In genomic region chr17:30600062-30600829, GRCh38 we compare ENCODE assay signal across 9 cellular contexts.
A peak's percentile ranks its signal among the peaks of the same experiment; 100 is the strongest.
DNase-seq lines count a peak whose midpoint lies in the region; ATAC-seq, FAIRE-seq and TF ChIP-seq lines count a peak whose summit lies in the region.
"Had no signal": no experiment of that assay in that cellular context is flagged by ENCODE, and none has a peak within 500 bp of the region (broad histone marks: within the 10 kb centered on the region; RNA-seq: fewer than 3 reads in every experiment).

No MANE protein-coding gene starts in this region.

- peak overlapping the region; percentile 77 to 87 for H3K9ac ChIP-seq in kidney (ENCODE audit: low read length in 2 of 2)

- H3K9me3 ChIP-seq in kidney (ENCODE audit: control insufficient read depth in 1 of 2, low read length in 2 of 2): no peaks in the 10 kb centered on the region

- ATAC-seq in GM18858 (IDR thresholded peaks at IDR 0.05; ENCODE audit: unreplicated experiment) (peak; percentile 70), HG03060 (IDR thresholded peaks at IDR 0.05; ENCODE audit: low read depth, unreplicated experiment) (peak; percentile 57)

- peak; percentile 20 for TF ChIP-seq CTCF in kidney (IDR thresholded peaks at IDR 0.05; ENCODE audit: borderline replicate concordance, extremely low read depth, insufficient read depth)

- DNase-seq in AG08396 (ENCODE audit: low spot score): peak; percentile 92
- peak; percentile 73 for DNase-seq in NCI-H2171 (lab: John Stamatoyannopoulos, UW)
- DNase-seq in activated CD4-positive, CD25-positive, alpha-beta regulatory T cell (lab: John Stamatoyannopoulos, UW): peak; percentile 13 to 27 (median 22)
- DNase-seq in cerebellar cortex (ENCODE audit: low spot score): peak; percentile 78
- peak; percentile 94 for DNase-seq in kidney
- DNase-seq in stimulated activated CD4-positive, alpha-beta T cell treated with anti-CD3 and anti-CD28 coated beads, Interleukin-12 subunit alpha, Interleukin-12 subunit beta, amount 100 ng/mL, for 48 hours (ENCODE audit: low read depth in 2 of 3, low spot score in 1 of 3): peak; percentile 30 to 66 (median 39)

- no peaks in the 10 kb centered on the region for H3K36me3 ChIP-seq in kidney (ENCODE audit: control insufficient read depth in 1 of 2, insufficient read depth in 2 of 2, low read length in 2 of 2)

- intact Hi-C loops in kidney (cut with DNase I): no loop called here

- H3K4me1 ChIP-seq in kidney (ENCODE audit: control insufficient read depth in 1 of 2, insufficient read depth in 1 of 2, low read depth in 1 of 2, low read length in 2 of 2): no peaks in the 10 kb centered on the region

- peak overlapping the region; percentile 95 to 96 for H3K27ac ChIP-seq in kidney (ENCODE audit: low read depth in 2 of 2, low read length in 2 of 2)

- FAIRE-seq in kidney (lab: Jason Lieb, UNC): no peak
- FAIRE-seq: TTC549 had no signal

- H3K4me3 ChIP-seq in kidney (ENCODE audit: low read length in 2 of 2): peak overlapping the region; percentile 75 to 84

Comparison
In these comparisons a context has a peak if more than half of its experiments do, and no peak if none do; other contexts are left out.
1. Peak in every context shown above with its lines: DNase-seq, ATAC-seq, H3K4me3 ChIP-seq and H3K27ac ChIP-seq.
2. DNase-seq: peak in every context shown above with its lines; median percentile 94 in kidney; 92 in AG08396; 78 in cerebellar cortex; 73 in NCI-H2171; 39 in stimulated activated CD4-positive, alpha-beta T cell treated with anti-CD3 and anti-CD28 coated beads, Interleukin-12 subunit alpha, Interleukin-12 subunit beta, amount 100 ng/mL, for 48 hours; 22 in activated CD4-positive, CD25-positive, alpha-beta regulatory T cell.